In the genomic region with DNA sequence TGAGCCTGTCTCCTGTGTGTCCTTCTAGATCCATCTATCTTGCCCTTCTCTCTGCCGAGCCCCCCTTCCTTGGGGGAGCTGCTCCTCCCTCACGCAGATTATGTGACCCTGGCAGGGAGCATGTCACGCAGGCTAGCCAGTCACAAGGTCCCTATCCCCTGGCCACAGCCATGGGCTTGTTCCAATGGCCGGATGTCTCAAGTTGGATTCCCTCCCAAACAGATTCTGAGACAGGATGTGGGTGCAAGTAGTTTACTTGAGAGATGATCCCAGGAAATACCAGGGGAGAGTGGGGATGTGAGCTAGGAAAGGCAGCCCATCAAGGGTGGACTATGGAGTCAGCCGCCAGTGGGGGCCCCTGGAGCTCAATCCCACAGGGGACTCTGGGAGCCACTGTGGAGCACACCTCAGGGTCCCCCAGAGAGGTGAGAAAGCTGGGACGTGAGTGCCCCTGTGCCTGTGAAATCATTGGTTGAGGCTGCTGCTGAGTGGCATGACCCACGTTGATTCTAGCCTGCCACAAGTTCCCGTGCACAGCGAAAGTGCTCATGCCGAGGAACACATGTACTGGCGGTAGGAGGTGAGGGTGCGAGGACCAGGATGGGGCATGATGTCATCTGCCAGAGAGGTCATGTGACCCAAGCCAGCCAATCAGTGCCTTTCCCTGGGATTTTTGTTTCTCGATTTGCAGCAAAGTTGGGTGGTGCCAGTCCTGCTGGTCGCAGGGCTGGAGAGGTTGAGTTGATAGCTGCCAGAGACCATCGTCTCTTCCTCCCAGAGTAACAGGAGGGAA, we compare ENCODE assay signal across 20 cellular contexts. TPM values are rescaled to one million over a fixed set of nuclear protein-coding genes. Genes with fewer than 3 reads are reported as not detected.
A peak's percentile ranks its signal among the peaks of the same experiment; 100 is the strongest.
DNase-seq lines count a peak whose midpoint lies in the region; ATAC-seq, FAIRE-seq and TF ChIP-seq lines count a peak whose summit lies in the region.
"Had no signal": no experiment of that assay in that cellular context is flagged by ENCODE, and none has a peak within 500 bp of the region (broad histone marks: within the 10 kb centered on the region; RNA-seq: fewer than 3 reads in every experiment).

No MANE protein-coding gene starts in this region.

- no peak overlapping the region for H4K8ac ChIP-seq in H1 (ENCODE audit: extremely low read depth, insufficient read depth, low read length)

- H3K56ac ChIP-seq in H1 (replicated peaks; ENCODE audit: insufficient read length, low read depth, low read length) = no peak overlapping the region

- H3K14ac ChIP-seq in H1 (ENCODE audit: insufficient read length) = no peak overlapping the region

- H2BK12ac ChIP-seq in H1 (ENCODE audit: low read depth, low read length) = no peak overlapping the region

- H3K27me3 Mint-ChIP-seq in activated CD4-positive, alpha-beta T cell treated with anti-CD3 and anti-CD28 coated beads for 36 hours = peaks cover 3% of the 10 kb centered on the region

- no peak overlapping the region for H3K9ac ChIP-seq in H1 (replicated peaks in 1 of 4; ENCODE audit: extremely low read depth in 1 of 4, low read depth in 3 of 4, low read length in 3 of 4)

- peak; percentile 18 for DNase-seq in activated CD4-positive, alpha-beta T cell treated with anti-CD3 and anti-CD28 coated beads for 36 hours
- DNase-seq in activated CD4-positive, alpha-beta T cell treated with anti-CD3 and anti-CD28 coated beads for 1 hour = no peak
- no peak for DNase-seq in HEK293T (ENCODE audit: extremely low spot score)
- no peak for DNase-seq in H1 (ENCODE audit: low read depth in 1 of 2, low spot score in 2 of 2)
- peak; percentile 72 for DNase-seq in osteoblast (ENCODE audit: insufficient read length, low spot score, missing footprints)
- DNase-seq in thyroid gland = no peak
- no peak for DNase-seq in activated effector memory CD4-positive, alpha-beta T cell treated with anti-CD3 and anti-CD28 coated beads, Interleukin-2, amount 50 U/mL, for 16 hours
- no peak for DNase-seq in NCI-H128 (lab: John Stamatoyannopoulos, UW; ENCODE audit: unreplicated experiment)
- DNase-seq: 8988T, DMS79, KG1, NCI-H1417, NCI-H2029 treated with DMSO at 0.1 percent for 48 hours, NCI-H510A treated with DMSO at 0.1 percent for 48 hours, SHP77 treated with DMSO at 0.1 percent for 48 hours had no signal

- no peak overlapping the region for H3K18ac ChIP-seq in H1 (ENCODE audit: extremely low read depth, low read length)

- H3K79me2 ChIP-seq in H1 (ENCODE audit: control insufficient read depth in 1 of 2, insufficient read depth in 2 of 2, low read length in 2 of 2) (no peaks in the 10 kb centered on the region), osteoblast (ENCODE audit: insufficient read depth, low read length) (no peaks in the 10 kb centered on the region)

- no peak for TF ChIP-seq RAD21 in H1 (IDR thresholded peaks at IDR 0.05 in 1 of 2, conservative IDR thresholded peaks at IDR 0.05 in 1 of 2; ENCODE audit: low read depth in 2 of 2, low read length in 2 of 2)

- no peak overlapping the region for H4K5ac ChIP-seq in H1 (ENCODE audit: insufficient read length, low read depth, low read length)

- H4K20me1 ChIP-seq in H1 (replicated peaks in 1 of 2; ENCODE audit: control insufficient read depth in 1 of 2, insufficient read depth in 2 of 2, low read length in 2 of 2) (no peaks in the 10 kb centered on the region), osteoblast (ENCODE audit: insufficient read depth, low read length) (no peaks in the 10 kb centered on the region)

- H4K91ac ChIP-seq in H1 (replicated peaks; ENCODE audit: insufficient read length, low read length) = no peak overlapping the region

- no peak overlapping the region for H2BK15ac ChIP-seq in H1 (ENCODE audit: low read length)

- peaks cover 8% of the 10 kb centered on the region for H3K4me1 Mint-ChIP-seq in activated CD4-positive, alpha-beta T cell treated with anti-CD3 and anti-CD28 coated beads for 36 hours

- no peaks in the 10 kb centered on the region for H3K23me2 ChIP-seq in H1 (ENCODE audit: low read depth, low read length)

- H3K4me3 ChIP-seq in H1 (ENCODE audit: extremely low read depth in 1 of 4, insufficient read depth in 2 of 4, low read depth in 3 of 4, low read length in 4 of 4) (no peak overlapping the region), osteoblast (ENCODE audit: insufficient read depth, low read length) (no peak overlapping the region), thyroid gland (replicated peaks in 1 of 3) (no peak overlapping the region)

- no peak for ATAC-seq in activated CD4-positive, alpha-beta T cell treated with anti-CD3 and anti-CD28 coated beads for 36 hours
- ATAC-seq: HCT116 had no signal

- H3K27ac ChIP-seq in H1 (ENCODE audit: low read depth, low read length) (no peak overlapping the region), osteoblast (ENCODE audit: low read depth, low read length) (no peak overlapping the region), thyroid gland (no peak overlapping the region)

- CTCF ChIA-PET in activated CD4-positive, alpha-beta T cell treated with anti-CD3 and anti-CD28 coated beads for 36 hours (lab: Charles Lee) = interaction anchor here (1.0 kb wide), 1 partner anchor 73 kb away, joined by 3 read pairs; no protein-coding TSS in a partner anchor
- CTCF ChIA-PET in HEK293T (lab: Yijun Ruan, JAX) (no interaction called here), H1 (lab: Charles Lee; ENCODE audit: partially characterized antibody) (interaction anchor here (0.8 to 3.3 kb wide), 4 partner anchors 8 to 118 kb away, joined by 4 to 17 read pairs (median 4); no protein-coding TSS in a partner anchor)

- no peaks in the 10 kb centered on the region for H3K9me3 Mint-ChIP-seq in activated CD4-positive, alpha-beta T cell treated with anti-CD3 and anti-CD28 coated beads for 36 hours (ENCODE audit: low read depth)

- intact Hi-C loops in activated CD4-positive, alpha-beta T cell treated with anti-CD3 and anti-CD28 coated beads for 36 hours (cut with DNase I, micrococcal nuclease) = no loop called here
- intact Hi-C loops in thyroid gland (cut with DNase I) = no loop called here

- H3K4ac ChIP-seq in H1 (replicated peaks; ENCODE audit: insufficient read length, low read depth, low read length) = no peak overlapping the region

- H3K36me3 Mint-ChIP-seq in activated CD4-positive, alpha-beta T cell treated with anti-CD3 and anti-CD28 coated beads for 36 hours (ENCODE audit: low read depth) = no peaks in the 10 kb centered on the region

- no peak overlapping the region for H3K23ac ChIP-seq in H1 (ENCODE audit: insufficient read length)

- no peak for TF ChIP-seq CTCF in H1 (IDR thresholded peaks at IDR 0.05; ENCODE audit: control extremely low read depth in 1 of 3, insufficient read depth in 1 of 3, low read depth in 1 of 3, low read length in 3 of 3)
- TF ChIP-seq CTCF in osteoblast (IDR thresholded peaks at IDR 0.05; ENCODE audit: extremely low read depth, low read depth, low read length) = no peak
- no peak for TF ChIP-seq CTCF in thyroid gland (IDR thresholded peaks at IDR 0.05)

- H3K27ac Mint-ChIP-seq in activated CD4-positive, alpha-beta T cell treated with anti-CD3 and anti-CD28 coated beads for 36 hours = no peak overlapping the region

- H3K9me3 ChIP-seq in H1 (ENCODE audit: insufficient read depth in 2 of 2, low read depth in 1 of 2, low read length in 1 of 2) (no peaks in the 10 kb centered on the region; a peak in 1 of 4 replicates), osteoblast (ENCODE audit: low read depth, low read length) (no peaks in the 10 kb centered on the region), thyroid gland (no peaks in the 10 kb centered on the region)

- H2AFZ ChIP-seq in H1 (ENCODE audit: low read length) (no peak overlapping the region), osteoblast (ENCODE audit: low read length) (no peak overlapping the region)

- no peaks in the 10 kb centered on the region for H3K36me3 ChIP-seq in H1 (ENCODE audit: control insufficient read depth in 2 of 4, insufficient read depth in 4 of 4, low read length in 3 of 4)
- no peaks in the 10 kb centered on the region for H3K36me3 ChIP-seq in osteoblast (ENCODE audit: insufficient read depth, low read length)
- H3K36me3 ChIP-seq in thyroid gland = no peaks in the 10 kb centered on the region

- WGBS in H1 (ENCODE audit: extremely low coverage in 1 of 2, insufficient coverage in 1 of 2, insufficient read length in 1 of 2, insufficient replicate concordance in 2 of 2, low coverage in 1 of 2, low lambda C conversion rate in 2 of 2, missing lambda C conversion rate in 1 of 2), 2 experiments = 83% methylated on average over 15 of the region's 15 CpGs; no CpG with 5 or more reads in 1 of the 2 experiments
- WGBS in thyroid gland, 2 donors = 75 to 79% methylated on average over 15 of the region's 15 CpGs

- no peak for FAIRE-seq in H1 (lab: Jason Lieb, UNC)
- FAIRE-seq: G401.6, GM12891, RCC 7860 had no signal

- H3K27me3 ChIP-seq in H1 (replicated peaks in 1 of 4; ENCODE audit: control insufficient read depth in 3 of 4, extremely low read depth in 1 of 4, insufficient read depth in 3 of 4, low read length in 3 of 4) = peaks cover 0 to 4% (median 0%) of the 10 kb centered on the region in 4 experiments; a peak in 2 of 7 replicates
- peaks cover 7% of the 10 kb centered on the region for H3K27me3 ChIP-seq in osteoblast (ENCODE audit: insufficient read depth, low read length)
- no peaks in the 10 kb centered on the region for H3K27me3 ChIP-seq in thyroid gland

- no peak overlapping the region for H2BK20ac ChIP-seq in H1 (ENCODE audit: low read length)

- no peak overlapping the region for H2AK5ac ChIP-seq in H1 (ENCODE audit: low read depth, low read length)

- no peak overlapping the region for H3K4me3 Mint-ChIP-seq in activated CD4-positive, alpha-beta T cell treated with anti-CD3 and anti-CD28 coated beads for 36 hours

- H3K4me1 ChIP-seq in H1 (replicated peaks in 1 of 4; ENCODE audit: control insufficient read depth in 3 of 4, insufficient read depth in 4 of 4, low read length in 3 of 4) (no peaks in the 10 kb centered on the region), osteoblast (ENCODE audit: insufficient read depth, low read length) (peaks cover 13% of the 10 kb centered on the region), thyroid gland (peaks cover 0 to 5% of the 10 kb centered on the region in 2 donors)

- no peak overlapping the region for H2BK120ac ChIP-seq in H1 (replicated peaks; ENCODE audit: low read depth, low read length)

- TF ChIP-seq POLR2A in H1 (IDR thresholded peaks at IDR 0.05; ENCODE audit: control extremely low read depth in 1 of 2, low read depth in 2 of 2, low read length in 2 of 2) = no peak
- no peak for TF ChIP-seq POLR2A in thyroid gland (IDR thresholded peaks at IDR 0.05)

- POLR2A ChIA-PET in activated CD4-positive, alpha-beta T cell treated with anti-CD3 and anti-CD28 coated beads for 36 hours (lab: Charles Lee) = no interaction called here
- POLR2A ChIA-PET in HEK293T (lab: Yijun Ruan, JAX) (no interaction called here), H1 (lab: Charles Lee; ENCODE audit: partially characterized antibody) (interaction anchor here (1.0 kb wide), 2 partner anchors 9 to 60 kb away, joined by 3 to 4 read pairs; no protein-coding TSS in a partner anchor)

- no peaks in the 10 kb centered on the region for H3K79me1 ChIP-seq in H1 (ENCODE audit: low read depth, low read length)

- no peak overlapping the region for H2BK5ac ChIP-seq in H1 (ENCODE audit: low read depth, low read length)

- H3K4me2 ChIP-seq in H1 (ENCODE audit: insufficient read depth in 1 of 2, low read depth in 2 of 2, low read length in 2 of 2) (no peak overlapping the region), osteoblast (ENCODE audit: insufficient read depth, low read length) (no peak overlapping the region)

- no peak for TF ChIP-seq EP300 in H1 (IDR thresholded peaks at IDR 0.05; ENCODE audit: borderline replicate concordance in 1 of 2, low read depth in 2 of 2, low read length in 2 of 2)

RNA-seq across cellular contexts. Expression of a gene that starts 6.4 kb away (rescaled TPM):
- under 1 TPM; 0.05 to 0.11 TPM for total RNA-seq in activated CD4-positive, alpha-beta T cell treated with anti-CD3 and anti-CD28 coated beads for 36 hours
- 5.1 and 6.4 TPM in 2 replicates for total RNA-seq in H1 (2021; fragmentation: NEBNext Ultra II Directional; extraction: Animal tissue kit (Norgen Biotek cat#: 25700))
- 2.7 and 3.6 TPM in 2 replicates for polyA plus RNA-seq in H1 (2011; rRNA removed)
- 3.5 TPM for polyA plus RNA-seq in H1 (2011; cell fraction: cytosol; rRNA removed)
- polyA plus RNA-seq in H1 (2011; cell fraction: nucleus; rRNA removed) = 5.6 TPM
- 3.2 to 4.7 TPM (median 4.0 TPM) in 4 replicates for polyA plus RNA-seq in H1 (2012, experiment 1 of 2)
- polyA plus RNA-seq in H1 (2012, experiment 2 of 2) = 2.0 TPM
- polyA plus RNA-seq in H1 (2013, experiment 1 of 2) = 6.6 TPM
- polyA plus RNA-seq in H1 (2013, experiment 2 of 2) = 6.2 TPM
- 4.0 and 7.3 TPM in 2 replicates for polyA minus RNA-seq in H1 (2011; rRNA and poly(A)+ RNA removed)
- 4.4 TPM for polyA minus RNA-seq in H1 (2011; cell fraction: cytosol; rRNA and poly(A)+ RNA removed)
- 4.8 TPM for polyA minus RNA-seq in H1 (2011; cell fraction: nucleus; rRNA and poly(A)+ RNA removed)
- total RNA-seq in osteoblast (40.2 and 122 TPM in 2 replicates), thyroid gland (100 to 1,000 TPM in 2 of 4 donors, 10 to 100 TPM in 2; 48.0 to 261 (median 108) TPM)
- total RNA-seq: HT1080 had no signal

Comparison
In these comparisons a context has a peak if more than half of its experiments do, and no peak if none do; other contexts are left out.
1. DNase-seq: peak in activated CD4-positive, alpha-beta T cell treated with anti-CD3 and anti-CD28 coated beads for 36 hours (single experiment) and osteoblast (single experiment); none in activated CD4-positive, alpha-beta T cell treated with anti-CD3 and anti-CD28 coated beads for 1 hour (single experiment), HEK293T (single experiment), H1 (0 of 2), thyroid gland (0 of 2), activated effector memory CD4-positive, alpha-beta T cell treated with anti-CD3 and anti-CD28 coated beads, Interleukin-2, amount 50 U/mL, for 16 hours (single experiment) and NCI-H128 (single experiment).